In the genomic region with DNA sequence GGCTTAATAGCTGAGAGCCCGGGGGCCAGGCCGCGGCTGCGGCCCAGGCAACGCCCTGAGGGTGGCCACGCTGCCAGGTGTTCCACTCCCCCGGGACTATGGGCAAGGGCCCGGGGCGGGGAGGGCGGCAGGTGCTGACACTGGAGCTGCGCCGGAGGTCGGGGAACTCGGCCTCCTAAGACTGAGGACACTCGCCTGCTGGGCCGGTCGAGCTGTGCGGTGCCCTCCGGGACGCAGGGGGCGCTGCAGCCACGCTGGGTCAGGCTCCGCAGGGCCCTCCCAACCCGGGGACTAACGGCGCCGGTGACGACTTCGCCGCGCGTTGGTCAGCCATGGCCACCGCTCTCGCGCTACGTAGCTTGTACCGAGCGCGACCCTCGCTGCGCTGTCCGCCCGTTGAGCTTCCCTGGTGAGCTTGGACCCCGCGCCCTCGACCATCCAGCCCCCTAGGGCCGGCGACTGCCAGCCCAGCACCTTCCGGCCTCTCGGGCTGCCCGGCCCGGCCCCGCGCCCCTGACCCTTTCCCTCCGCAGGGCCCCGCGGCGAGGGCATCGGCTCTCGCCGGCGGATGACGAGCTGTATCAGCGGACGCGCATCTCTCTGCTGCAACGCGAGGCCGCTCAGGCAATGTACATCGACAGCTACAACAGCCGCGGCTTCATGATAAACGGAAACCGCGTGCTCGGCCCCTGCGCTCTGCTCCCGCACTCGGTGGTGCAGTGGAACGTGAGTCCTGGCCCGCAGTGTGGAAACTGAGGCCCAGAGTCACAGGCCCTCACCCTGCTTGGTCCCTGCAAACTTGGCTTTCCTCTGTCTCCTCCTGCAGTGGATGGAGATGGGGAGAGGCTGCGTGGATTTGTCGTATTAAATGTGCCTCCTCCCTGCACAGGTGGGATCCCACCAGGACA, we compare ENCODE assay signal across 8 cellular contexts. TPM values are rescaled to one million over a fixed set of nuclear protein-coding genes. Genes with fewer than 3 reads are reported as not detected.
DNase-seq lines count a peak whose midpoint lies in the region; ATAC-seq and TF ChIP-seq lines count a peak whose summit lies in the region.

A gene with protein sequence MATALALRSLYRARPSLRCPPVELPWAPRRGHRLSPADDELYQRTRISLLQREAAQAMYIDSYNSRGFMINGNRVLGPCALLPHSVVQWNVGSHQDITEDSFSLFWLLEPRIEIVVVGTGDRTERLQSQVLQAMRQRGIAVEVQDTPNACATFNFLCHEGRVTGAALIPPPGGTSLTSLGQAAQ (plus strand): TSS at position 309 of the 908 bp plus-strand sequence. CDS start 24 bp downstream, at position 333.

- WGBS in HUES64: under 1% methylated on average over 83 of the region's 83 CpGs

- H3K36me3 ChIP-seq in HUES64 (ENCODE audit: insufficient read depth, low read length) (peaks cover 42% of the 10 kb centered on the region), OCI-LY7 (ENCODE audit: insufficient read depth, low read length) (peaks cover 48% of the 10 kb centered on the region), muscle layer of colon (ENCODE audit: insufficient read depth, low read length) (peaks cover 42% of the 10 kb centered on the region)

- BruUV-seq in OCI-LY7 (replicated peaks; lab: Mats Ljungman, UMichigan): no TSS peak

- H3K79me2 ChIP-seq in OCI-LY7 (ENCODE audit: insufficient read depth, low read depth, low read length): peaks cover 41% of the 10 kb centered on the region; the same call in 1 of the 2 replicates

- CTCF ChIA-PET in OCI-LY7 (lab: Charles Lee; ENCODE audit: unreplicated experiment): interaction anchor here (0.6 kb wide), 1 partner anchor 734 kb away, joined by 3 read pairs; no protein-coding TSS in a partner anchor

- peak; percentile 54 for DNase-seq in DMS153 treated with DMSO at 0.1 percent for 48 hours (lab: John Stamatoyannopoulos, UW; ENCODE audit: unreplicated experiment)
- DNase-seq in OCI-LY7 (ENCODE audit: low spot score): peak; percentile 99
- peak; percentile 94 for DNase-seq in activated T-cell treated with anti-CD3 and anti-CD28 coated beads for 48 hours (ENCODE audit: low read depth)
- DNase-seq in erythroblast (lab: John Stamatoyannopoulos, UW): peak; percentile 96 to 97
- DNase-seq in stimulated activated CD8-positive, alpha-beta memory T cell treated with anti-CD3 and anti-CD28 coated beads, Interleukin-7, amount 100 ng/mL, for 24 hours (ENCODE audit: low read depth): peak; percentile 85

- peak within 1 kb of the TSS; percentile 93 for H3K4me2 ChIP-seq in OCI-LY7 (ENCODE audit: low read length)

- H3K9me3 ChIP-seq in HUES64 (ENCODE audit: insufficient read depth, low read depth, low read length): no peaks in the 10 kb centered on the region
- H3K9me3 ChIP-seq in OCI-LY7 (ENCODE audit: low read length): no peaks in the 10 kb centered on the region
- no peaks in the 10 kb centered on the region for H3K9me3 ChIP-seq in muscle layer of colon (ENCODE audit: low read length)

- peak within 1 kb of the TSS; percentile 36; the same call in 1 of the 2 replicates for H2AFZ ChIP-seq in OCI-LY7 (ENCODE audit: low read length)

- H3K27me3 ChIP-seq in HUES64 (ENCODE audit: insufficient read depth, low read length): no peaks in the 10 kb centered on the region
- H3K27me3 ChIP-seq in muscle layer of colon (ENCODE audit: control insufficient read depth in 1 of 2, insufficient read depth in 2 of 2, low read length in 2 of 2): no peaks in the 10 kb centered on the region

- peak within 1 kb of the TSS; percentile 97 for H3K4me3 ChIP-seq in HUES64 (ENCODE audit: low read length)
- H3K4me3 ChIP-seq in OCI-LY7 (ENCODE audit: low read depth, low read length, poor library complexity, severe bottlenecking): peak within 1 kb of the TSS; percentile 80
- peak within 1 kb of the TSS; percentile 82 to 90 for H3K4me3 ChIP-seq in muscle layer of colon (ENCODE audit: low read depth in 1 of 2, low read length in 2 of 2)

- peak; percentile 49 for ATAC-seq in GM21515 (IDR thresholded peaks at IDR 0.05; ENCODE audit: unreplicated experiment)

- H3K9ac ChIP-seq in HUES64 (ENCODE audit: low read depth, low read length) (peak within 1 kb of the TSS; percentile 98), muscle layer of colon (ENCODE audit: low read length) (peak within 1 kb of the TSS; percentile 96)

- H3K4me1 ChIP-seq in HUES64 (ENCODE audit: insufficient read depth, low read length) (peaks cover 7% of the 10 kb centered on the region; the same call in 1 of the 2 replicates), OCI-LY7 (ENCODE audit: insufficient read depth, low read length, poor library complexity, severe bottlenecking) (peaks cover 65% of the 10 kb centered on the region), muscle layer of colon (ENCODE audit: insufficient read depth, low read length) (peaks cover 27% of the 10 kb centered on the region)

- H4K20me1 ChIP-seq in OCI-LY7 (ENCODE audit: insufficient read depth, low read length): 0 out of 2 replicates have a peak, but pooled peaks cover 4% of the 10 kb centered on the region

- POLR2A ChIA-PET in OCI-LY7 (lab: Charles Lee): interaction anchor here (0.6 to 4.4 kb wide), 8 partner anchors 14 to 382 kb away, joined by 3 to 42 read pairs (median 4); a partner anchor contains a TSS

- TF ChIP-seq CTCF in OCI-LY7 (conservative IDR thresholded peaks at IDR 0.05; ENCODE audit: low read length): peak; percentile 84

- intact Hi-C loops in OCI-LY7 (cut with micrococcal nuclease; ENCODE audit: unreplicated experiment): loop anchor here (1.0 to 5.0 kb wide), 4 partner anchors 33 to 780 kb away; a partner anchor contains a TSS

- peak; percentile 80 for TF ChIP-seq POLR2A in erythroblast (IDR thresholded peaks at IDR 0.05; ENCODE audit: low read length)

- no peaks in the 10 kb centered on the region for H3K9me2 ChIP-seq in OCI-LY7 (ENCODE audit: insufficient read depth, low read length)

- H3K27ac ChIP-seq in HUES64 (ENCODE audit: low read depth, low read length) (peak within 1 kb of the TSS; percentile 100), OCI-LY7 (ENCODE audit: low read depth, low read length, poor library complexity, severe bottlenecking) (peak within 1 kb of the TSS; percentile 93), muscle layer of colon (ENCODE audit: low read depth, low read length) (peak within 1 kb of the TSS; percentile 99)

RNA-seq across cellular contexts. Expression of the gene that starts here (rescaled TPM):
- polyA plus RNA-seq in HUES64 (2013, experiment 1 of 2): 25.2 TPM
- polyA plus RNA-seq in HUES64 (2013, experiment 2 of 2): 35.8 TPM
- 255 and 309 TPM in 2 replicates for total RNA-seq in OCI-LY7 (2014; rRNA removed; shearing (Covaris generic))
- total RNA-seq in OCI-LY7 (2022): 124 and 147 TPM in 2 replicates

Comparison
In these comparisons a context has a peak if more than half of its experiments do, and no peak if none do; other contexts are left out.
1. Peak in every context shown above with its lines: DNase-seq, ATAC-seq, H3K4me3 ChIP-seq and H3K27ac ChIP-seq.